Comparison of ENCODE assay signal across 8 cellular contexts in the genomic region with DNA sequence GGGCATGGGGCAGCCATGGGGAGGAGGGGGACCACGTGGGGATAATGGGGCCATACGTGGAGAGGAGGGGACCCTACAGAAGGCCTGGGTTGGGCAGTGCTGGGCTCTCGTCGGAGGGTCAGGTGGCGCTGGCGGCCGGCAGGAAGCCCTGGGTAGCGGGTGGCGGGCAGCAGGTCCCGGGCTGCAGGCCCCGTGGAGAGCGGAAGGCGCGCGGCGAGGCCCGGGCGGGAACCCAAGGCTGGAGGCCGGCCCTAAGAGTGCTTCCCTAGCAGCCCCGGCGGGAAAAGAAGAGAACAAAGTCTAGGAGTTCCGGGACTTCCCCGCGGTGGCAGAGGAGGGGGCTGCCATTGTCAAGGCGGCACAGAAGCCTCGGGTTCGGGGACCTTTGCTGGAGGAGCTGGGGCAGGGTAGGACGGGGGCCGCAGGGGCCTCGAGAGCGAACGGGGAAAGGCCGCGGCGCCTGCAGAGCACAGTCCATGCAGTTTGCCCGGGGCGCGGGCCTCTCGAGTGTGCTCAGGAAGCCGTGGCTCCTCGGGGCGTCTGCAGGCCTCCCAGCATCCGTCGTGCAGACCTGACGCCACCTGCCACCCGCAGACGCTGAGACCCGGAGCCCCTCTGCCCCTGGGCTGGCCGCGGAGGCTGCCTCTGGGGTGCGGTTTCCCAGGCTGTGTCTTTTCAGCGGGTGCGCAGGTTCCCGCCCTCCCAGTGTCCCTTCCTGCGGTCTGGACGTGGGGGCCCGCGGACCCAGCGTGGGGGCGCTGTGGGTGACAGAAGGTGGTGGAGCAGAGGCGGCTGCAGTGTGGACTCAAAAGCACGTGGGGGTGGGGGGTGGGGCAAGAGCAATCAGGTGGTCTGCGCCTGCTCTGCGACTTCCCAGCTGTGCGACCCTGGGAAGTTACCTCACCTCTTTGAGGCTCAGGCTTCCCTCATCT. TPM values are rescaled to one million over a fixed set of nuclear protein-coding genes. Genes with fewer than 3 reads are reported as not detected.
A peak's percentile ranks its signal among the peaks of the same experiment; 100 is the strongest.
DNase-seq lines count a peak whose midpoint lies in the region; ATAC-seq, FAIRE-seq and TF ChIP-seq lines count a peak whose summit lies in the region.

No MANE protein-coding gene starts in this region.

- 92 to 93% methylated on average over 41 to 65 of the region's 65 CpGs for WGBS in endodermal cell (ENCODE audit: insufficient coverage in 1 of 2, insufficient read length in 1 of 2), 2 experiments
- WGBS in pancreas, 2 donors: 73 to 76% methylated on average over 63 to 65 of the region's 65 CpGs
- WGBS in mesendoderm (ENCODE audit: extremely low coverage, insufficient coverage, low lambda C conversion rate): no CpG with 5 or more reads among the region's 65 CpGs

- no peak overlapping the region for H3K4me3 ChIP-seq in endodermal cell (ENCODE audit: low read length)
- H3K4me3 ChIP-seq in pancreas: peak overlapping the region in 3 of 4 donors; percentile 26 to 52 (median 45)
- H3K4me3 ChIP-seq in mesendoderm (ENCODE audit: low read length): no peak overlapping the region

- no peak overlapping the region for H4K5ac ChIP-seq in mesendoderm (ENCODE audit: low read length)

- H4K8ac ChIP-seq in mesendoderm (ENCODE audit: low read depth, low read length): no peak overlapping the region

- H2AK5ac ChIP-seq in mesendoderm (ENCODE audit: low read length): no peak overlapping the region

- H3K4ac ChIP-seq in mesendoderm (ENCODE audit: low read depth, low read length): no peak overlapping the region

- H3K4me3 Mint-ChIP-seq in endodermal cell: no peak overlapping the region

- ATAC-seq in GM21723 (IDR thresholded peaks at IDR 0.05; ENCODE audit: unreplicated experiment) (peak; percentile 40), pancreas (peak; percentile 18 to 54 (median 35)), GM18505 (IDR thresholded peaks at IDR 0.05; ENCODE audit: unreplicated experiment) (no peak), GM18873 (IDR thresholded peaks at IDR 0.05; ENCODE audit: low FRiP score, unreplicated experiment) (no peak)

- H3K36me3 ChIP-seq in endodermal cell (ENCODE audit: control insufficient read depth, insufficient read depth, low read length): no peaks in the 10 kb centered on the region
- H3K36me3 ChIP-seq in pancreas: no peaks in the 10 kb centered on the region
- no peaks in the 10 kb centered on the region for H3K36me3 ChIP-seq in mesendoderm (ENCODE audit: control insufficient read depth, insufficient read depth, low read length)

- no peak overlapping the region for H3K27ac ChIP-seq in endodermal cell (ENCODE audit: low read depth, low read length)
- peak overlapping the region in 2 of 4 donors; percentile 22 to 60 for H3K27ac ChIP-seq in pancreas
- no peak overlapping the region for H3K27ac ChIP-seq in mesendoderm (ENCODE audit: low read depth, low read length)

- no peak overlapping the region for H2BK5ac ChIP-seq in mesendoderm (ENCODE audit: low read length)

- H3K9ac ChIP-seq in endodermal cell (ENCODE audit: extremely low read depth, low read length, poor library complexity, severe bottlenecking) (no peak overlapping the region), mesendoderm (ENCODE audit: low read length) (no peak overlapping the region)

- no peaks in the 10 kb centered on the region for H3K9me3 ChIP-seq in endodermal cell (ENCODE audit: control insufficient read depth, low read length)
- no peaks in the 10 kb centered on the region for H3K9me3 ChIP-seq in pancreas

- no peak for FAIRE-seq in pancreas (lab: Jason Lieb, UNC)

- H3K27ac Mint-ChIP-seq in endodermal cell: no peak overlapping the region

- no peak overlapping the region for H3K23ac ChIP-seq in mesendoderm (ENCODE audit: low read length)

- no peak for TF ChIP-seq POLR2A in GM18505 (IDR thresholded peaks at IDR 0.05; ENCODE audit: borderline replicate concordance, extremely low read depth, insufficient read depth, insufficient read length)

- H3K4me1 Mint-ChIP-seq in endodermal cell: peaks cover 1% of the 10 kb centered on the region

- H2BK120ac ChIP-seq in mesendoderm (ENCODE audit: low read depth, low read length): no peak overlapping the region

- no peaks in the 10 kb centered on the region for H3K79me1 ChIP-seq in mesendoderm (ENCODE audit: low read length)

- H3K9me3 Mint-ChIP-seq in endodermal cell: peaks cover 10% of the 10 kb centered on the region

- TF ChIP-seq CTCF in endodermal cell (conservative IDR thresholded peaks at IDR 0.05): no peak
- no peak for TF ChIP-seq CTCF in pancreas (IDR thresholded peaks at IDR 0.05)

- peak; percentile 53 for DNase-seq in activated CD4-positive, alpha-beta T cell treated with anti-CD3 and anti-CD28 coated beads for 48 hours
- DNase-seq in endodermal cell: peak; percentile 58
- peak in 2 of 6 donors; percentile 41 to 71 for DNase-seq in pancreas
- no peak for DNase-seq in mesendoderm
- DNase-seq in SHP77 (lab: John Stamatoyannopoulos, UW): no peak

- H3K27me3 ChIP-seq in endodermal cell (ENCODE audit: control insufficient read depth, insufficient read depth, low read length, poor library complexity, severe bottlenecking) (no peaks in the 10 kb centered on the region), pancreas (no peaks in the 10 kb centered on the region), mesendoderm (ENCODE audit: insufficient read depth, low read length, poor library complexity) (no peaks in the 10 kb centered on the region)

- H3K79me2 ChIP-seq in mesendoderm (ENCODE audit: control insufficient read depth, insufficient read depth, low read length): no peaks in the 10 kb centered on the region

- intact Hi-C loops in pancreas (cut with DNase I): loop anchor here in 2 of 3 donors (5.0 kb wide), 1 partner anchor 74 kb away; no protein-coding TSS in a partner anchor

- H2BK15ac ChIP-seq in mesendoderm (replicated peaks; ENCODE audit: low read depth): no peak overlapping the region

- H3K56ac ChIP-seq in mesendoderm (ENCODE audit: low read length): no peak overlapping the region

- H3K36me3 Mint-ChIP-seq in endodermal cell (ENCODE audit: low read depth): peaks cover 1% of the 10 kb centered on the region

- H3K4me1 ChIP-seq in endodermal cell (ENCODE audit: control insufficient read depth, insufficient read depth, low read length) (no peaks in the 10 kb centered on the region), pancreas (peaks cover 0 to 2% (median 0%) of the 10 kb centered on the region in 3 donors), mesendoderm (ENCODE audit: control insufficient read depth, low read depth, low read length) (no peaks in the 10 kb centered on the region)

- no peak overlapping the region for H3K18ac ChIP-seq in mesendoderm (ENCODE audit: low read length)

- H3K4me2 ChIP-seq in mesendoderm (ENCODE audit: low read length): no peak overlapping the region

- H3K27me3 Mint-ChIP-seq in endodermal cell (ENCODE audit: insufficient read depth): peaks cover 6% of the 10 kb centered on the region

RNA-seq across cellular contexts. Expression of a gene that starts 19.4 kb away (rescaled TPM):
- total RNA-seq in endodermal cell (100 to 1,000 TPM; 774 to 785 TPM), pancreas (100 to 1,000 TPM; 214 to 364 (median 227) TPM)
- polyA plus RNA-seq in endodermal cell (2013, experiment 1 of 2): 504 TPM
- 496 TPM for polyA plus RNA-seq in endodermal cell (2013, experiment 2 of 2)
- polyA plus RNA-seq in pancreas: 100 to 1,000 TPM in 1 of 2 donors, 10 to 100 TPM in 1; 69.9 to 117 TPM
- polyA plus RNA-seq in mesendoderm (2013, experiment 1 of 2): 1,036 TPM
- 1,059 TPM for polyA plus RNA-seq in mesendoderm (2013, experiment 2 of 2)

RNA-seq across cellular contexts. Expression of a gene that starts 46.6 kb away (rescaled TPM):
- total RNA-seq in endodermal cell (under 1 TPM; 0.07 to 0.29 TPM), pancreas (1 to 10 TPM in 2 of 6 donors, under 1 TPM in 4; 0.38 to 2.1 (median 0.89) TPM)
- polyA plus RNA-seq in endodermal cell (2013, experiment 1 of 2): 0.50 TPM
- polyA plus RNA-seq in endodermal cell (2013, experiment 2 of 2): 0.25 TPM
- polyA plus RNA-seq in pancreas: 1 to 10 TPM in 1 of 2 donors, under 1 TPM in 1; 0.73 to 1.3 TPM
- 0.15 TPM for polyA plus RNA-seq in mesendoderm (2013, experiment 1 of 2)
- polyA plus RNA-seq in mesendoderm (2013, experiment 2 of 2): 0.20 TPM

Comparison
In these comparisons a context has a peak if more than half of its experiments do, and no peak if none do; other contexts are left out.
1. ATAC-seq: peak in GM21723 (single experiment) and pancreas (4 of 4); none in GM18505 (single experiment) and GM18873 (single experiment).
2. DNase-seq: peak in activated CD4-positive, alpha-beta T cell treated with anti-CD3 and anti-CD28 coated beads for 48 hours (single experiment) and endodermal cell (single experiment); none in mesendoderm (single experiment) and SHP77 (0 of 2).
3. H3K4me3 ChIP-seq: peak in pancreas (3 of 4); none in endodermal cell (single experiment) and mesendoderm (single experiment).